ENCODE assay signal across 17 cellular contexts in genomic region chr7:66558201-66558641, GRCh38.
DNase-seq lines count a peak whose midpoint lies in the region; ATAC-seq, FAIRE-seq and TF ChIP-seq lines count a peak whose summit lies in the region.
"Had no signal": no experiment of that assay in that cellular context is flagged by ENCODE, and none has a peak within 500 bp of the region (broad histone marks: within the 10 kb centered on the region; RNA-seq: fewer than 3 reads in every experiment).

No MANE protein-coding gene starts in this region.

- H2BK120ac ChIP-seq in H1 (replicated peaks; ENCODE audit: low read depth, low read length) (no peak overlapping the region), neuronal stem cell (ENCODE audit: low read depth, low read length) (no peak overlapping the region)

- ATAC-seq in HG03460 (IDR thresholded peaks at IDR 0.05; ENCODE audit: unreplicated experiment): no peak
- ATAC-seq in GM18498 (IDR thresholded peaks at IDR 0.05; ENCODE audit: unreplicated experiment): no peak

- TF ChIP-seq CTCF in HEK293 (tag by site-specific recombination; IDR thresholded peaks at IDR 0.05) (no peak), RWPE1 (conservative IDR thresholded peaks at IDR 0.05; ENCODE audit: low read depth) (no peak), H1 (IDR thresholded peaks at IDR 0.05; ENCODE audit: control extremely low read depth in 1 of 3, insufficient read depth in 1 of 3, low read depth in 1 of 3, low read length in 3 of 3) (no peak)

- TF ChIP-seq RAD21 in H1 (IDR thresholded peaks at IDR 0.05 in 1 of 2, conservative IDR thresholded peaks at IDR 0.05 in 1 of 2; ENCODE audit: low read depth in 2 of 2, low read length in 2 of 2): no peak

- H2BK12ac ChIP-seq in H1 (ENCODE audit: low read depth, low read length) (no peak overlapping the region), neuronal stem cell (ENCODE audit: low read length) (no peak overlapping the region)

- H3K23ac ChIP-seq in H1 (ENCODE audit: insufficient read length): no peak overlapping the region
- H3K23ac ChIP-seq in neuronal stem cell (ENCODE audit: low read depth, low read length, poor library complexity): no peak overlapping the region

- peaks cover 0 to 17% of the 10 kb centered on the region in 2 experiments; a peak in 2 of 4 replicates for H3K79me2 ChIP-seq in H1 (ENCODE audit: control insufficient read depth in 1 of 2, insufficient read depth in 2 of 2, low read length in 2 of 2)

- POLR2A ChIA-PET in HEK293 (lab: Yijun Ruan, JAX): interaction anchor here (0.6 to 0.7 kb wide), 2 partner anchors 20 to 182 kb away, joined by 3 to 5 read pairs; partner anchors contain the start of gene RABGEF1
- POLR2A ChIA-PET in RWPE1 (lab: Yijun Ruan, JAX; ENCODE audit: low non-redundant PET): no interaction called here
- POLR2A ChIA-PET in H1 (lab: Charles Lee; ENCODE audit: partially characterized antibody): interaction anchor here (0.6 to 4.9 kb wide), 8 partner anchors 9 to 179 kb away, joined by 3 to 21 read pairs (median 3); partner anchors contain the start of gene KCTD7

- H2AFZ ChIP-seq in H1 (ENCODE audit: low read length) (no peak overlapping the region), neuronal stem cell (ENCODE audit: low read length) (no peak overlapping the region)

- H4K91ac ChIP-seq in H1 (replicated peaks; ENCODE audit: insufficient read length, low read length) (no peak overlapping the region), neuronal stem cell (ENCODE audit: low read depth, low read length, poor library complexity) (no peak overlapping the region)

- no peaks in the 10 kb centered on the region for H3K23me2 ChIP-seq in H1 (ENCODE audit: low read depth, low read length)

- no peak overlapping the region for H4K8ac ChIP-seq in H1 (ENCODE audit: extremely low read depth, insufficient read depth, low read length)
- peak overlapping the region; percentile 1 for H4K8ac ChIP-seq in neuronal stem cell (ENCODE audit: low read depth, low read length)

- no peak overlapping the region; a peak in 1 of 7 replicates for H3K9ac ChIP-seq in H1 (replicated peaks in 1 of 4; ENCODE audit: extremely low read depth in 1 of 4, low read depth in 3 of 4, low read length in 3 of 4)
- no peak overlapping the region for H3K9ac ChIP-seq in neuronal stem cell (ENCODE audit: low read depth, low read length, poor library complexity)

- no peak for FAIRE-seq in H1 (lab: Jason Lieb, UNC)
- FAIRE-seq: colon, TTC549 had no signal

- H3K18ac ChIP-seq in H1 (ENCODE audit: extremely low read depth, low read length) (no peak overlapping the region), neuronal stem cell (ENCODE audit: low read length) (peak overlapping the region; percentile 48)

- H3K36me3 ChIP-seq in HEK293 (ENCODE audit: control insufficient read depth in 2 of 2, insufficient read depth in 1 of 2, low read length in 2 of 2) (peaks cover 6 to 38% of the 10 kb centered on the region in 2 experiments; a peak in 2 of 3 replicates), H1 (ENCODE audit: control insufficient read depth in 2 of 4, insufficient read depth in 4 of 4, low read length in 3 of 4) (peaks cover 2 to 24% (median 15%) of the 10 kb centered on the region in 4 experiments; a peak in 7 of 8 replicates), neuronal stem cell (replicated peaks in 1 of 2; ENCODE audit: control insufficient read depth in 2 of 2, insufficient read depth in 2 of 2, low read length in 2 of 2) (peaks cover 12 to 68% of the 10 kb centered on the region in 2 donors)

- H2BK15ac ChIP-seq in H1 (ENCODE audit: low read length) (no peak overlapping the region), neuronal stem cell (ENCODE audit: low read length) (no peak overlapping the region)

- no peak overlapping the region for H3K27ac ChIP-seq in HEK293 (ENCODE audit: extremely low read depth, low read depth, low read length)
- H3K27ac ChIP-seq in RWPE1: peak overlapping the region; percentile 64
- 0 out of 2 replicates have a peak overlapping the region, but pooled peaks have one; percentile 20 for H3K27ac ChIP-seq in H1 (ENCODE audit: low read depth, low read length)
- no peak overlapping the region for H3K27ac ChIP-seq in neuronal stem cell (replicated peaks; ENCODE audit: low read length)

- H2BK5ac ChIP-seq in H1 (ENCODE audit: low read depth, low read length) (peak overlapping the region; percentile 81; the same call in 1 of the 2 replicates), neuronal stem cell (ENCODE audit: low read length) (peak overlapping the region; percentile 60)

- H3K4me3 ChIP-seq in HEK293 (ENCODE audit: low read depth, low read length) (no peak overlapping the region), H1 (ENCODE audit: extremely low read depth in 1 of 4, insufficient read depth in 2 of 4, low read depth in 3 of 4, low read length in 4 of 4) (no peak overlapping the region), neuronal stem cell (ENCODE audit: low read length in 2 of 2) (no peak overlapping the region)
- H3K4me3 ChIP-seq: HAP-1 had no signal

- H2AK5ac ChIP-seq in H1 (ENCODE audit: low read depth, low read length) (no peak overlapping the region), neuronal stem cell (ENCODE audit: low read depth, low read length) (peak overlapping the region; percentile 75)

- TF ChIP-seq EP300 in H1 (IDR thresholded peaks at IDR 0.05; ENCODE audit: borderline replicate concordance in 1 of 2, low read depth in 2 of 2, low read length in 2 of 2): no peak

- no peak overlapping the region for H2BK20ac ChIP-seq in H1 (ENCODE audit: low read length)

- no peaks in the 10 kb centered on the region for H3K9me3 ChIP-seq in HEK293 (ENCODE audit: control insufficient read depth, insufficient read depth, low read depth, low read length)
- H3K9me3 ChIP-seq in H1 (ENCODE audit: insufficient read depth in 2 of 2, low read depth in 1 of 2, low read length in 1 of 2): no peaks in the 10 kb centered on the region
- no peaks in the 10 kb centered on the region for H3K9me3 ChIP-seq in neuronal stem cell (replicated peaks in 1 of 2; ENCODE audit: control insufficient read depth in 2 of 2, insufficient read depth in 1 of 2, low read depth in 1 of 2, low read length in 2 of 2)
- H3K9me3 ChIP-seq: esophagus squamous epithelium, gastroesophageal sphincter, HAP-1, spleen, stomach had no signal

- H3K56ac ChIP-seq in H1 (replicated peaks; ENCODE audit: insufficient read length, low read depth, low read length): no peak overlapping the region

- H4K20me1 ChIP-seq in H1 (replicated peaks in 1 of 2; ENCODE audit: control insufficient read depth in 1 of 2, insufficient read depth in 2 of 2, low read length in 2 of 2): peaks cover 10 to 13% of the 10 kb centered on the region in 2 experiments

- H3K79me1 ChIP-seq in H1 (ENCODE audit: low read depth, low read length) (peaks cover 9% of the 10 kb centered on the region; the same call in 1 of the 2 replicates), neuronal stem cell (ENCODE audit: low read depth, low read length) (peaks cover 27% of the 10 kb centered on the region)

- CTCF ChIA-PET in HEK293 (lab: Yijun Ruan, JAX) (interaction anchor here (0.5 to 1.4 kb wide), 9 partner anchors 10 to 804 kb away, joined by 3 to 6 read pairs (median 4); no protein-coding TSS in a partner anchor), RWPE1 (lab: Yijun Ruan, JAX) (interaction anchor here (0.8 to 1.3 kb wide), 6 partner anchors 13 to 266 kb away, joined by 3 to 6 read pairs (median 3); partner anchors contain the start of gene KCTD7), H1 (lab: Charles Lee; ENCODE audit: partially characterized antibody) (interaction anchor here (0.5 to 3.7 kb wide), 42 partner anchors 10 to 436 kb away, joined by 3 to 34 read pairs (median 4); no protein-coding TSS in a partner anchor)

- DNase-seq in RWPE1 (ENCODE audit: low spot score) (no peak), H1 (ENCODE audit: low read depth in 1 of 2, low spot score in 2 of 2) (no peak), neuronal stem cell (ENCODE audit: low spot score) (no peak), T1000 (lab: John Stamatoyannopoulos, UW) (no peak), NAMALWA (ENCODE audit: low spot score) (no peak)
- DNase-seq: DMS153, esophagus squamous epithelium, SIG-M5 had no signal

- H3K4me1 ChIP-seq in HEK293 (ENCODE audit: control insufficient read depth, insufficient read depth, low read length) (no peaks in the 10 kb centered on the region), H1 (replicated peaks in 1 of 4; ENCODE audit: control insufficient read depth in 3 of 4, insufficient read depth in 4 of 4, low read length in 3 of 4) (peaks cover 0 to 5% (median 1%) of the 10 kb centered on the region in 4 experiments; a peak in 4 of 7 replicates), neuronal stem cell (ENCODE audit: control insufficient read depth in 2 of 2, insufficient read depth in 1 of 2, low read depth in 1 of 2, low read length in 2 of 2) (no peaks in the 10 kb centered on the region)
- H3K4me1 ChIP-seq: HAP-1 had no signal

- no peak overlapping the region for H3K4me2 ChIP-seq in H1 (ENCODE audit: insufficient read depth in 1 of 2, low read depth in 2 of 2, low read length in 2 of 2)
- H3K4me2 ChIP-seq in neuronal stem cell (ENCODE audit: insufficient read depth, low read length, poor library complexity, severe bottlenecking): no peak overlapping the region

- H3K4ac ChIP-seq in H1 (replicated peaks; ENCODE audit: insufficient read length, low read depth, low read length): no peak overlapping the region
- no peak overlapping the region for H3K4ac ChIP-seq in neuronal stem cell (ENCODE audit: low read length)

- H3K14ac ChIP-seq in H1 (ENCODE audit: insufficient read length) (no peak overlapping the region), neuronal stem cell (ENCODE audit: low read length) (no peak overlapping the region)

- no peak for TF ChIP-seq POLR2A in H1 (IDR thresholded peaks at IDR 0.05; ENCODE audit: control extremely low read depth in 1 of 2, low read depth in 2 of 2, low read length in 2 of 2)

- WGBS in H1 (ENCODE audit: extremely low coverage in 1 of 2, insufficient coverage in 1 of 2, insufficient read length in 1 of 2, insufficient replicate concordance in 2 of 2, low coverage in 1 of 2, low lambda C conversion rate in 2 of 2, missing lambda C conversion rate in 1 of 2), 2 experiments: 94% methylated on average over 8 of the region's 8 CpGs; no CpG with 5 or more reads in 1 of the 2 experiments
- WGBS in neuronal stem cell (ENCODE audit: extremely low coverage in 2 of 2, insufficient read length in 2 of 2, insufficient replicate concordance in 1 of 2), 2 donors: no CpG with 5 or more reads among the region's 8 CpGs

- no peak overlapping the region for H4K5ac ChIP-seq in H1 (ENCODE audit: insufficient read length, low read depth, low read length)

- no peaks in the 10 kb centered on the region for H3K27me3 ChIP-seq in H1 (replicated peaks in 1 of 4; ENCODE audit: control insufficient read depth in 3 of 4, extremely low read depth in 1 of 4, insufficient read depth in 3 of 4, low read length in 3 of 4)
- H3K27me3 ChIP-seq in neuronal stem cell (ENCODE audit: control insufficient read depth in 3 of 3, insufficient read depth in 3 of 3, low read depth in 1 of 3, low read length in 3 of 3): no peaks in the 10 kb centered on the region
- H3K27me3 ChIP-seq: esophagus squamous epithelium, gastroesophageal sphincter, spleen, stomach had no signal

TF ChIP-seq in HEK293, 187 proteins besides CTCF, POLR2A, EP300 and RAD21 (continues in another document):
- no peak for TF ChIP-seq MYNN (tag by site-specific recombination; IDR thresholded peaks at IDR 0.05; ENCODE audit: borderline replicate concordance)

TF ChIP-seq in H1, 55 proteins besides CTCF, POLR2A, EP300 and RAD21 (continues in another document):
- no peak for TF ChIP-seq SIX5 (IDR thresholded peaks at IDR 0.05; ENCODE audit: low read depth, low read length)
- no peak for TF ChIP-seq CREB1 (IDR thresholded peaks at IDR 0.05)

Comparison
In these comparisons a context has a peak if more than half of its experiments do, and no peak if none do; other contexts are left out.
1. H3K27ac ChIP-seq: peak in RWPE1 (single experiment) and H1 (single experiment); none in HEK293 (single experiment) and neuronal stem cell (single experiment).